In the genomic region with DNA sequence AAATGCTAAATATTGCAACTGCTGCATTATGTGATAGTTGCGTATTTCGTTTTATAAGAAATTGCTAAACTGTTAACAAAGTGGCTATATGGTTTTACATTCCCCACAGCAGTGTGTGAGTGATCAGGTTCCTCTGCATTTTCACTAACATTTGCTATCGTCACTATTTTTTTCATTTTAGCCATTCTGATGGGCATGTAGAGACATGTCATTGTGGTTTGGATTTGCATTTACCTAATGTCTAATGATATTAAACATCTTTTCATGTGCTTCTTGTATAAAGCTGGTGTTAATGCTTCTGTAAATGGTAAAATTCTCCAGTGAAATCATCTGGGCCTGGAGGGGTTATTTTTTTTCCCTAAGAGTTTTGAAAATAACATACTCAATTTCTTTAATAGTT, we compare ENCODE assay signal across 12 cellular contexts.
"Had no signal": no experiment of that assay in that cellular context is flagged by ENCODE, and none has a peak within 500 bp of the region (broad histone marks: within the 10 kb centered on the region; RNA-seq: fewer than 3 reads in every experiment).

No MANE protein-coding gene starts in this region.

- DNase-seq: activated CD4-positive, alpha-beta T cell treated with anti-CD3 and anti-CD28 coated beads, Interleukin-2, amount 50 U/mL, for 48 hours; activated CD4-positive, CD25-positive, alpha-beta regulatory T cell treated with anti-CD3 and anti-CD28 coated beads, Interleukin-2, amount 50 U/mL, for 72 hours; activated CD8-positive, alpha-beta memory T cell treated with anti-CD3 and anti-CD28 coated beads, Interleukin-2, amount 10 ng/mL, durations not matched to agents 7 days and 5 days; activated gamma-delta T cell treated with Interleukin-2 at 50 U/mL for 16 hours; activated naive CD8-positive, alpha-beta T cell treated with anti-CD3 and anti-CD28 coated beads, Interleukin-2, amount 10 ng/mL, durations not matched to agents 7 days and 5 days; activated T-cell treated with anti-CD3 and anti-CD28 coated beads, Interleukin-2, amount 50 U/mL, for 4 hours; anterior cingulate cortex; dorsolateral prefrontal cortex; gastrocnemius medialis; kidney glomerular epithelial cell; stimulated activated CD4-positive, alpha-beta T cell treated with anti-CD3 and anti-CD28 coated beads, Interleukin-4, amount 100 ng/mL, for 1 hour; testis had no signal

- ATAC-seq: activated CD8-positive, alpha-beta memory T cell treated with anti-CD3 and anti-CD28 coated beads, Interleukin-2, amount 10 ng/mL, durations not matched to agents 7 days and 5 days; activated T-cell treated with anti-CD3 and anti-CD28 coated beads, Interleukin-2, amount 50 U/mL, for 4 hours had no signal

- H3K27ac ChIP-seq: testis had no signal

- H3K4me1 ChIP-seq: testis had no signal

- H3K27me3 ChIP-seq: dorsolateral prefrontal cortex, gastrocnemius medialis, testis had no signal
